Comparison of ENCODE assay signal across 1 cellular context in genomic region chr22:26432619-26433311, GRCh38.
TF ChIP-seq lines count a peak whose summit lies in the region.

No MANE protein-coding gene starts in this region.

TF ChIP-seq in GM12878, 131 proteins besides CTCF, POLR2A, EP300 and RAD21 (continued from another document):
- TF ChIP-seq REST (IDR thresholded peaks at IDR 0.05; ENCODE audit: low read depth, low read length) (no peak), SKIL (IDR thresholded peaks at IDR 0.05; ENCODE audit: low read depth, poor library complexity, severe bottlenecking) (peak; percentile 36), USF1 (IDR thresholded peaks at IDR 0.05; ENCODE audit: borderline replicate concordance, extremely low read length, insufficient read depth, low read depth, low read length) (no peak), JUND (IDR thresholded peaks at IDR 0.05; ENCODE audit: low read depth, low read length) (peak; percentile 71; the same call in 1 of the 2 replicates), CEBPB (IDR thresholded peaks at IDR 0.05; ENCODE audit: borderline replicate concordance in 1 of 2, low read depth in 2 of 2, low read length in 2 of 2) (0 out of 4 replicates have a peak, but pooled peaks of 1 of the 2 experiments have one; percentile 56), BHLHE40 (IDR thresholded peaks at IDR 0.05; ENCODE audit: borderline replicate concordance in 1 of 2, low read depth in 2 of 2, low read length in 1 of 2) (peak; percentile 43 to 47; a peak in 2 of 4 replicates), MYB (IDR thresholded peaks at IDR 0.05; ENCODE audit: borderline replicate concordance, low read depth, low read length) (no peak), TCF12 (IDR thresholded peaks at IDR 0.05; ENCODE audit: low read depth, low read length) (peak; percentile 19; the same call in 1 of the 2 replicates), IKZF1 (conservative IDR thresholded peaks at IDR 0.05) (peak; percentile 32; the same call in 1 of the 2 replicates), TCF3 (IDR thresholded peaks at IDR 0.05; ENCODE audit: borderline replicate concordance, insufficient read depth, low read depth, low read length) (0 out of 2 replicates have a peak, but pooled peaks have one; percentile 34), MTA2 (IDR thresholded peaks at IDR 0.05; ENCODE audit: low read depth) (peak; percentile 23; the same call in 1 of the 2 replicates), ATF7 (IDR thresholded peaks at IDR 0.05; ENCODE audit: low read depth) (peak; percentile 92), CBFB (IDR thresholded peaks at IDR 0.05; ENCODE audit: low read depth) (peak; percentile 58; the same call in 1 of the 2 replicates), PKNOX1 (IDR thresholded peaks at IDR 0.05) (peak; percentile 9; the same call in 1 of the 2 replicates), YY1 (IDR thresholded peaks at IDR 0.05; ENCODE audit: low read depth, low read length) (no peak), RBBP5 (conservative IDR thresholded peaks at IDR 0.05) (no peak), NKRF (conservative IDR thresholded peaks at IDR 0.05) (0 out of 2 replicates have a peak, but pooled peaks have one; percentile 22), NR2F1 (conservative IDR thresholded peaks at IDR 0.05) (peak; percentile 88), CREM (IDR thresholded peaks at IDR 0.05; ENCODE audit: low read depth) (peak; percentile 18; the same call in 1 of the 2 replicates), SMARCA5 (IDR thresholded peaks at IDR 0.05) (0 out of 2 replicates have a peak, but pooled peaks have one; percentile 51), SPI1 (IDR thresholded peaks at IDR 0.05; ENCODE audit: borderline replicate concordance, insufficient read depth, low read depth, low read length) (peak; percentile 77), FOXK2 (IDR thresholded peaks at IDR 0.05) (peak; percentile 42; the same call in 1 of the 2 replicates)
TF ChIP-seq in GM12878: peak in this region for 24.
